18 cellular contexts compared by ENCODE assay signal in the genomic region with DNA sequence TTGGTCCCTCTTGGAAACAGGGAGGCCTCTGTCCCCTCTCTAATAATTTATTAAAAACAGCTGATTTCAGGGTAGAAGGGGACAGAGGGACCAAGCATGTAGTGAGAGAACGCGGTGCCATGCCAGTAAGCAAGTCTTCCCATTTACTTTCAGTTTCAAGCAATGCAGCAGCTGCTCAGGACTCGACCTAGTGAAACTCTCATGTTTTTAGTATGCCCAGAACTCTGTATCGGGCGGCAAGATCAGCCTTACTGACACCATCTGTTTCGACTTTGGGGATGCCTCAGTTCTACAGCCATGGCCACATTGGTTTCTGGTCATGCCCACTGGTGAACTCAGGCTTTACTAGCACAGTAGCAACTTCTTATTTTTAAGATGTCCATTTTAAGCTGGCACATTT. TPM values are rescaled to one million over a fixed set of nuclear protein-coding genes. Genes with fewer than 3 reads are reported as not detected.
DNase-seq lines count a peak whose midpoint lies in the region; ATAC-seq, FAIRE-seq and TF ChIP-seq lines count a peak whose summit lies in the region.
"Had no signal": no experiment of that assay in that cellular context is flagged by ENCODE, and none has a peak within 500 bp of the region (broad histone marks: within the 10 kb centered on the region; RNA-seq: fewer than 3 reads in every experiment).

No MANE protein-coding gene starts in this region.

- H3K9me3 ChIP-seq in A549 (no peaks in the 10 kb centered on the region; the same call in 2 of the 3 replicates), endothelial cell of umbilical vein (replicated peaks; ENCODE audit: control insufficient read depth, insufficient read depth, low read length) (no peaks in the 10 kb centered on the region)
- H3K9me3 ChIP-seq: SJCRH30 had no signal

- H3K27me3 ChIP-seq in endothelial cell of umbilical vein (ENCODE audit: control insufficient read depth in 2 of 2, insufficient read depth in 2 of 2, low read length in 2 of 2) = no peaks in the 10 kb centered on the region
- H3K27me3 ChIP-seq: SJCRH30 had no signal

- no peak overlapping the region for H2AFZ ChIP-seq in endothelial cell of umbilical vein (ENCODE audit: low read depth, low read length)

- TF ChIP-seq RAD21 in A549 (conservative IDR thresholded peaks at IDR 0.05 in 1 of 2, IDR thresholded peaks at IDR 0.05 in 1 of 2) = no peak

- TF ChIP-seq CTCF in A549 (IDR thresholded peaks at IDR 0.05) (no peak), endothelial cell of umbilical vein (IDR thresholded peaks at IDR 0.05; ENCODE audit: extremely low read depth in 1 of 2, insufficient read depth in 1 of 2, low read depth in 1 of 2, low read length in 2 of 2) (no peak)

- CTCF ChIA-PET in A549 (lab: Yijun Ruan, JAX) = no interaction called here
- CTCF ChIA-PET in endothelial cell of umbilical vein (lab: Charles Lee) = no interaction called here

- intact Hi-C loops in endothelial cell of umbilical vein (cut with micrococcal nuclease) = no loop called here

- H3K4me3 ChIP-seq in A549 (no peak overlapping the region), endothelial cell of umbilical vein (replicated peaks in 1 of 3; ENCODE audit: insufficient read depth in 1 of 3, low read depth in 1 of 3, low read length in 3 of 3) (no peak overlapping the region)
- H3K4me3 ChIP-seq: SJCRH30 had no signal

- dilution Hi-C loops in endothelial cell of umbilical vein (cut with MboI; ENCODE audit: extremely low pct_ligation_motif_present, low sequenced_read_pairs) = no loop called here

- FAIRE-seq in A549 (lab: Jason Lieb, UNC) = peak; percentile 68
- FAIRE-seq in endothelial cell of umbilical vein (lab: Jason Lieb, UNC) = peak; percentile 52

- WGBS in A549 (ENCODE audit: missing lambda C conversion rate) = 85% methylated on average over 6 of the region's 6 CpGs

- no peaks in the 10 kb centered on the region for H4K20me1 ChIP-seq in endothelial cell of umbilical vein (replicated peaks; ENCODE audit: control insufficient read depth, extremely low read depth, insufficient read depth, low read length)

- no peaks in the 10 kb centered on the region for H3K36me3 ChIP-seq in endothelial cell of umbilical vein (ENCODE audit: control insufficient read depth in 2 of 2, extremely low read depth in 1 of 2, insufficient read depth in 2 of 2, low read length in 2 of 2)
- H3K36me3 ChIP-seq: SJCRH30 had no signal

- no peak overlapping the region for H3K4me2 ChIP-seq in A549
- no peak overlapping the region for H3K4me2 ChIP-seq in endothelial cell of umbilical vein (ENCODE audit: insufficient read depth, low read length)

- H3K9ac ChIP-seq in endothelial cell of umbilical vein (replicated peaks; ENCODE audit: extremely low read depth, insufficient read depth, low read length) = no peak overlapping the region

- no TSS peak for BruUV-seq in endothelial cell of umbilical vein (replicated peaks; lab: Mats Ljungman, UMichigan)

- no peaks in the 10 kb centered on the region for H3K9me1 ChIP-seq in endothelial cell of umbilical vein (replicated peaks; ENCODE audit: control insufficient read depth, extremely low read depth, insufficient read depth, low read length)

- TF ChIP-seq EP300 in A549 (IDR thresholded peaks at IDR 0.05) = no peak

- H3K4me1 ChIP-seq in A549 = no peaks in the 10 kb centered on the region
- no peaks in the 10 kb centered on the region for H3K4me1 ChIP-seq in endothelial cell of umbilical vein (ENCODE audit: control insufficient read depth, extremely low read depth, insufficient read depth, low read length)
- H3K4me1 ChIP-seq: SJCRH30 had no signal

- POLR2A ChIA-PET in A549 (lab: Yijun Ruan, JAX) (no interaction called here), endothelial cell of umbilical vein (lab: Charles Lee) (no interaction called here)

- no peak overlapping the region for H3K27ac ChIP-seq in A549
- H3K27ac ChIP-seq in endothelial cell of umbilical vein (ENCODE audit: insufficient read depth, low read depth, low read length) = no peak overlapping the region
- H3K27ac ChIP-seq: 22Rv1, C4-2B, RWPE1, SJCRH30 had no signal

- no peak for TF ChIP-seq POLR2A in A549 (IDR thresholded peaks at IDR 0.05; ENCODE audit: low read length)
- TF ChIP-seq POLR2A in endothelial cell of umbilical vein (IDR thresholded peaks at IDR 0.05; ENCODE audit: low read depth, low read length) = no peak

- H3K79me2 ChIP-seq in endothelial cell of umbilical vein (ENCODE audit: control insufficient read depth, insufficient read depth, low read length) = no peaks in the 10 kb centered on the region

- DNase-seq in A549 (ENCODE audit: low read depth in 1 of 2, low spot score in 1 of 2) = no peak
- DNase-seq in endothelial cell of umbilical vein (ENCODE audit: low read depth, low spot score) = no peak
- DNase-seq in NCI-H446 (lab: John Stamatoyannopoulos, UW) = no peak
- DNase-seq in Kasumi-1 (lab: John Stamatoyannopoulos, UW) = no peak
- no peak for DNase-seq in NK-92 treated with Interleukin-12 subunit alpha and Interleukin-12 subunit beta, amount 100 ng/mL, for 24 hours (lab: John Stamatoyannopoulos, UW)
- DNase-seq: COR-L47, DMS153, KBM-7, NCI-H2029, NCI-H524, SJCRH30 had no signal

- ATAC-seq in A549 (no peak), GM19025 (IDR thresholded peaks at IDR 0.05; ENCODE audit: low read depth, unreplicated experiment) (peak; percentile 79), HG03457 (IDR thresholded peaks at IDR 0.05; ENCODE audit: unreplicated experiment) (peak; percentile 75), GM21576 (IDR thresholded peaks at IDR 0.05; ENCODE audit: unreplicated experiment) (no peak)
- ATAC-seq: HCT116 had no signal

TF ChIP-seq in A549, 52 proteins besides CTCF, POLR2A, EP300 and RAD21 (continues in another document):
- TF ChIP-seq HOXA7 (CRISPR knock-in tag; IDR thresholded peaks at IDR 0.05) (no peak), FOSL2 (IDR thresholded peaks at IDR 0.05) (no peak), FOSL2 (CRISPR knock-in tag; IDR thresholded peaks at IDR 0.05) (no peak), CHD2 (IDR thresholded peaks at IDR 0.05; ENCODE audit: low read length, partially characterized antibody) (no peak), NR3C1 (IDR thresholded peaks at IDR 0.05) (no peak), CHD4 (IDR thresholded peaks at IDR 0.05; ENCODE audit: borderline replicate concordance) (no peak), KDM1A (IDR thresholded peaks at IDR 0.05; ENCODE audit: low read depth) (no peak), CBX8 (IDR thresholded peaks at IDR 0.05) (no peak)
- TF ChIP-seq, protein P1, sequence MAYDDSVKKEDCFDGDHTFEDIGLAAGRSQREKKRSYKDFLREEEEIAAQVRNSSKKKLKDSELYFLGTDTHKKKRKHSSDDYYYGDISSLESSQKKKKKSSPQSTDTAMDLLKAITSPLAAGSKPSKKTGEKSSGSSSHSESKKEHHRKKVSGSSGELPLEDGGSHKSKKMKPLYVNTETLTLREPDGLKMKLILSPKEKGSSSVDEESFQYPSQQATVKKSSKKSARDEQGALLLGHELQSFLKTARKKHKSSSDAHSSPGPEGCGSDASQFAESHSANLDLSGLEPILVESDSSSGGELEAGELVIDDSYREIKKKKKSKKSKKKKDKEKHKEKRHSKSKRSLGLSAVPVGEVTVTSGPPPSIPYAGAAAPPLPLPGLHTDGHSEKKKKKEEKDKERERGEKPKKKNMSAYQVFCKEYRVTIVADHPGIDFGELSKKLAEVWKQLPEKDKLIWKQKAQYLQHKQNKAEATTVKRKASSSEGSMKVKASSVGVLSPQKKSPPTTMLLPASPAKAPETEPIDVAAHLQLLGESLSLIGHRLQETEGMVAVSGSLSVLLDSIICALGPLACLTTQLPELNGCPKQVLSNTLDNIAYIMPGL (CRISPR knock-in tag; IDR thresholded peaks at IDR 0.05; ENCODE audit: borderline replicate concordance) = no peak

TF ChIP-seq in endothelial cell of umbilical vein, 7 proteins besides CTCF, POLR2A, EP300 and RAD21:
- TF ChIP-seq GATA2 (IDR thresholded peaks at IDR 0.05; ENCODE audit: insufficient read depth, insufficient read length, low read depth, low read length) (no peak), POLR2AphosphoS5 (IDR thresholded peaks at IDR 0.05; ENCODE audit: insufficient read depth, low read depth, low read length) (no peak), EZH2 (IDR thresholded peaks at IDR 0.05; ENCODE audit: borderline replicate concordance, low read depth, low read length, severe bottlenecking) (no peak)
- TF ChIP-seq, protein P2, sequence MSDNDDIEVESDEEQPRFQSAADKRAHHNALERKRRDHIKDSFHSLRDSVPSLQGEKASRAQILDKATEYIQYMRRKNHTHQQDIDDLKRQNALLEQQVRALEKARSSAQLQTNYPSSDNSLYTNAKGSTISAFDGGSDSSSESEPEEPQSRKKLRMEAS (IDR thresholded peaks at IDR 0.05; ENCODE audit: insufficient read depth, insufficient read length) = no peak

RNA-seq across cellular contexts. Expression of a gene that starts 40.6 kb away (rescaled TPM):
- 8.3 and 9.3 TPM in 2 replicates for polyA plus RNA-seq in A549 (2011; rRNA removed)
- polyA plus RNA-seq in A549 (2012; cell fraction: cytosol; rRNA removed) = 4.0 and 6.6 TPM in 2 replicates
- polyA plus RNA-seq in A549 (2012; cell fraction: nucleus; rRNA removed) = 4.0 and 6.2 TPM in 2 replicates
- polyA plus RNA-seq in A549 (2017; fragmentation: RNase III; extraction: RNeasy Plus Mini Kit Qiagen cat#74134 plus additional on column Dnase treatment) = 3.8 to 4.4 TPM (median 4.3 TPM) in 3 replicates
- 19.8 and 31.1 TPM in 2 replicates for polyA minus RNA-seq in A549 (2011; rRNA and poly(A)+ RNA removed)
- total RNA-seq in endothelial cell of umbilical vein = 6.4 and 9.6 TPM in 2 replicates
- polyA plus RNA-seq in endothelial cell of umbilical vein = 2.1 and 2.7 TPM in 2 replicates
- 2.3 TPM in 2 replicates for polyA plus RNA-seq in endothelial cell of umbilical vein (2011; cell fraction: cytosol; rRNA removed)
- 6.8 and 7.8 TPM in 2 replicates for polyA plus RNA-seq in endothelial cell of umbilical vein (2011; cell fraction: nucleus; rRNA removed)
- 3.3 and 3.8 TPM in 2 replicates for polyA plus RNA-seq in endothelial cell of umbilical vein (2012)
- 13.3 and 17.7 TPM in 2 replicates for polyA minus RNA-seq in endothelial cell of umbilical vein
- polyA minus RNA-seq in endothelial cell of umbilical vein (2011; cell fraction: cytosol; rRNA and poly(A)+ RNA removed) = 7.4 TPM
- polyA minus RNA-seq in endothelial cell of umbilical vein (2011; cell fraction: nucleus; rRNA and poly(A)+ RNA removed) = 11.1 and 13.8 TPM in 2 replicates

Comparison
In these comparisons a context has a peak if more than half of its experiments do, and no peak if none do; other contexts are left out.
1. ATAC-seq: peak in GM19025 (single experiment) and HG03457 (single experiment); none in A549 (0 of 2) and GM21576 (single experiment).